Comparison of ENCODE assay signal across 9 cellular contexts in genomic region chr15:74179101-74179841, GRCh38. TPM values are rescaled to one million over a fixed set of nuclear protein-coding genes. Genes with fewer than 3 reads are reported as not detected.
DNase-seq lines count a peak whose midpoint lies in the region; ATAC-seq and TF ChIP-seq lines count a peak whose summit lies in the region.
"Had no signal": no experiment of that assay in that cellular context is flagged by ENCODE, and none has a peak within 500 bp of the region (broad histone marks: within the 10 kb centered on the region; RNA-seq: fewer than 3 reads in every experiment).

No MANE protein-coding gene starts in this region.

- H3K27me3 Mint-ChIP-seq in MCF 10A (ENCODE audit: insufficient read depth, unreplicated experiment): no peaks in the 10 kb centered on the region

- POLR2A ChIA-PET in MCF 10A (lab: Yijun Ruan, JAX): interaction anchor here (0.7 to 1.0 kb wide), 2 partner anchors 16 to 22 kb away, joined by 3 read pairs; no protein-coding TSS in a partner anchor

- DNase-seq in HT1080 (ENCODE audit: low read depth): peak; percentile 91
- peak; percentile 98 for DNase-seq in MCF 10A (ENCODE audit: unreplicated experiment)
- no peak for DNase-seq in left lobe of liver (ENCODE audit: low spot score)
- DNase-seq in thyroid gland: peak; percentile 96 to 97
- DNase-seq in activated CD8-positive, alpha-beta memory T cell treated with anti-CD3 and anti-CD28 coated beads for 24 hours: no peak
- no peak for DNase-seq in NCI-H1694 (lab: John Stamatoyannopoulos, UW)
- DNase-seq in NCI-H345 treated with DMSO at 0.1 percent for 48 hours (lab: John Stamatoyannopoulos, UW; ENCODE audit: unreplicated experiment): no peak
- DNase-seq in NCI-H146 (lab: John Stamatoyannopoulos, UW): no peak
- DNase-seq: erythroblast had no signal

- peak overlapping the region; percentile 33 to 70 (median 49) for H3K27ac ChIP-seq in thyroid gland

- ATAC-seq in left lobe of liver: peak; percentile 50

- peaks cover 38% of the 10 kb centered on the region for H3K4me1 Mint-ChIP-seq in MCF 10A (ENCODE audit: insufficient read depth, unreplicated experiment)

- H3K4me3 ChIP-seq in thyroid gland (replicated peaks in 1 of 3): no peak overlapping the region

- no peak overlapping the region for H3K4me3 Mint-ChIP-seq in MCF 10A (ENCODE audit: unreplicated experiment)

- no peaks in the 10 kb centered on the region for H3K9me3 Mint-ChIP-seq in MCF 10A (ENCODE audit: unreplicated experiment)

- peak overlapping the region; percentile 41 for H3K27ac Mint-ChIP-seq in MCF 10A (ENCODE audit: low read depth, unreplicated experiment)

- no peak for TF ChIP-seq POLR2A in thyroid gland (IDR thresholded peaks at IDR 0.05)

- H3K9me3 ChIP-seq in thyroid gland: no peaks in the 10 kb centered on the region

- H3K27me3 ChIP-seq in thyroid gland: no peaks in the 10 kb centered on the region

- intact Hi-C loops in MCF 10A (cut with micrococcal nuclease) (loop anchor here (1.0 to 2.0 kb wide), 3 partner anchors 14 to 124 kb away; no protein-coding TSS in a partner anchor), thyroid gland (cut with DNase I) (no loop called here)

- H3K36me3 Mint-ChIP-seq in MCF 10A (ENCODE audit: insufficient read depth, unreplicated experiment): no peaks in the 10 kb centered on the region

- 34 to 60% methylated on average over 6 to 12 of the region's 13 CpGs for WGBS in thyroid gland, 2 donors

- H3K36me3 ChIP-seq in thyroid gland: no peaks in the 10 kb centered on the region

- no TSS peak for BruUV-seq in MCF 10A (replicated peaks; lab: Mats Ljungman, UMichigan)

- peaks cover 25 to 58% of the 10 kb centered on the region in 2 donors for H3K4me1 ChIP-seq in thyroid gland

- TF ChIP-seq CTCF in MCF 10A (IDR thresholded peaks at IDR 0.05; ENCODE audit: unreplicated experiment) (no peak), thyroid gland (IDR thresholded peaks at IDR 0.05) (no peak)

- CTCF ChIA-PET in MCF 10A (lab: Yijun Ruan, JAX): interaction anchor here (1.0 to 1.8 kb wide), 2 partner anchors 12 to 141 kb away, joined by 3 to 5 read pairs; no protein-coding TSS in a partner anchor

RNA-seq across cellular contexts. Expression of gene ISLR, which starts 5.8 kb away (rescaled TPM):
- total RNA-seq in HT1080 (2014; rRNA removed; shearing (Covaris generic)): 0.05 TPM in 1 of 2 replicates, not detected in the other
- 0.16 TPM in 1 of 2 replicates, not detected in the other for polyA plus RNA-seq in HT1080 (2015; cell fraction: cytosol; rRNA removed)
- polyA plus RNA-seq in HT1080 (2015; cell fraction: nucleus; rRNA removed): 0.14 and 0.37 TPM in 2 replicates
- total RNA-seq in MCF 10A (2022): not detected in 2 replicates
- total RNA-seq in left lobe of liver: 2.3 TPM
- 100 to 1,000 TPM in 2 of 4 donors, 10 to 100 TPM in 2; 90.8 to 151 (median 97.7) TPM for total RNA-seq in thyroid gland

RNA-seq across cellular contexts. Expression of gene STRA6, which starts 23.3 kb away (rescaled TPM):
- 0.10 TPM in 1 of 2 replicates, not detected in the other for total RNA-seq in HT1080 (2014; rRNA removed; shearing (Covaris generic))
- polyA plus RNA-seq in HT1080 (2015; cell fraction: cytosol; rRNA removed): 1.8 and 2.0 TPM in 2 replicates
- 11.8 and 12.4 TPM in 2 replicates for polyA plus RNA-seq in HT1080 (2015; cell fraction: nucleus; rRNA removed)
- not detected in 2 replicates for total RNA-seq in MCF 10A (2022)
- total RNA-seq in left lobe of liver: not detected
- total RNA-seq in thyroid gland: not detected

RNA-seq across cellular contexts. Expression of gene ISLR2, which starts 48.9 kb away (rescaled TPM):
- not detected in 2 replicates for total RNA-seq in HT1080 (2014; rRNA removed; shearing (Covaris generic))
- 0.11 and 0.24 TPM in 2 replicates for polyA plus RNA-seq in HT1080 (2015; cell fraction: cytosol; rRNA removed)
- 0.29 and 0.43 TPM in 2 replicates for polyA plus RNA-seq in HT1080 (2015; cell fraction: nucleus; rRNA removed)
- not detected in 2 replicates for total RNA-seq in MCF 10A (2022)
- 0.30 TPM for total RNA-seq in left lobe of liver
- under 1 TPM in 1 of 4 donors, not detected in 3; 0.40 TPM for total RNA-seq in thyroid gland

RNA-seq across cellular contexts. Expression of gene CCDC33, which starts 56.9 kb away (rescaled TPM):
- not detected in 2 replicates for total RNA-seq in HT1080 (2014; rRNA removed; shearing (Covaris generic))
- not detected in 2 replicates for polyA plus RNA-seq in HT1080 (2015; cell fraction: cytosol; rRNA removed)
- 0.27 TPM in 1 of 2 replicates, not detected in the other for polyA plus RNA-seq in HT1080 (2015; cell fraction: nucleus; rRNA removed)
- total RNA-seq in MCF 10A (2022) (not detected in 2 replicates), left lobe of liver (not detected), thyroid gland (under 1 TPM in 1 of 4 donors, not detected in 3; 0.13 TPM)

Comparison
In these comparisons a context has a peak if more than half of its experiments do, and no peak if none do; other contexts are left out.
1. DNase-seq: peak in HT1080 (single experiment), MCF 10A (single experiment) and thyroid gland (2 of 2); none in left lobe of liver (single experiment), activated CD8-positive, alpha-beta memory T cell treated with anti-CD3 and anti-CD28 coated beads for 24 hours (single experiment), NCI-H1694 (single experiment), NCI-H345 treated with DMSO at 0.1 percent for 48 hours (single experiment) and NCI-H146 (single experiment).
2. RNA of gene ISLR, which starts 5.8 kb away (total RNA-seq): 90.8 to 151 TPM in thyroid gland; 2.3 TPM in left lobe of liver (single experiment), 0.05 TPM in HT1080 and not detected in MCF 10A; every median in the first group is over 10 times any median in the second.